Comparison of ENCODE assay signal across 28 cellular contexts in the genomic region with DNA sequence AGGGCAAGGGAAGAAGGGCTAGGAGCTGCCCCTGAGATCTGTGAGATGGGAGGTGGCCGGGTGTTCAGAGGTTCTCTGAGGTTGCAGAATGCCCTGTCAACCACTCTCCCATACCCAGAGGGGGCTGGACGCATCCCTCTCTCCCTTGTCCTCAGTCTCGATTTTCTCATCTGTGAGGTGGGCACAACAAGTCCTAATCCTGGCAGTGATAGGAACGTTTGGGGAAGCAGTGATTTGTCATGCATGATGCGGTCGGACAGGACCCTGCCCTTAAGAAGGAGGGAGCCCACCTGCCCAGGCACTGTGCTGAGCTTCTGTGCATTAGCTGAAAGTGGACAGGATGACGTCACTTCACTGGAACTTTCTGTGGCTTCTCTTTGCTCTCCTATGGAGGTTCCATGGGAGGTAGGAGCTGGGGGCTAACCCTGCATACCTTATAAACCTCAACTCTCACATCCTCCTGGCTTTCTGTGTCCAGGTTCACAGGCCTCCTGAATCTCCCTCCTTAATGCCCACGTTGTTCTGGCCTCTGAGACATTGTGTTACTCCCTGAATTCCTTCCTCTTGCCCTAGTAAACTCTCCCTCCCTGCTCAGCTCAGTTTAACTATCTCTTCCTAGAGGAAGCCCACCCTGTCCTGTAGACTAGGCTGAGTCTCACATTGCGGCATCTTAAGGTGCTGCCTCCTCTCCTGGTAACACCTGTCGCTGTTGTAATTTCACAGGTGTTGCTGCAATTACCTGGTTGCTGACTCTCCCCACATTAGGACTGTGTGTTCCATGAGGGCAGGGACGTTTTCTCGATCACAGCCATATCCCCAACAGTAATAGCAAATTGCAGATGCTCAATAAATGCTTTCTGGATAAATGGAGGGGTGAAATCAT. TPM values are rescaled to one million over a fixed set of nuclear protein-coding genes. Genes with fewer than 3 reads are reported as not detected.
DNase-seq lines count a peak whose midpoint lies in the region; ATAC-seq and TF ChIP-seq lines count a peak whose summit lies in the region.
"Had no signal": no experiment of that assay in that cellular context is flagged by ENCODE, and none has a peak within 500 bp of the region (broad histone marks: within the 10 kb centered on the region; RNA-seq: fewer than 3 reads in every experiment).

No MANE protein-coding gene starts in this region.

- H3K27me3 ChIP-seq in heart left ventricle (peaks cover 0 to 7% (median 0%) of the 10 kb centered on the region in 9 donors), endodermal cell (ENCODE audit: control insufficient read depth, insufficient read depth, low read length, poor library complexity, severe bottlenecking) (no peaks in the 10 kb centered on the region), neuronal stem cell (ENCODE audit: control insufficient read depth in 3 of 3, insufficient read depth in 3 of 3, low read depth in 1 of 3, low read length in 3 of 3) (peaks cover 0 to 65% (median 0%) of the 10 kb centered on the region in 3 experiments)
- H3K27me3 ChIP-seq: ascending aorta had no signal

- H3K23ac ChIP-seq in neuronal stem cell (ENCODE audit: low read depth, low read length, poor library complexity) = no peak overlapping the region

- H3K4me2 ChIP-seq in neuronal stem cell (ENCODE audit: insufficient read depth, low read length, poor library complexity, severe bottlenecking) = no peak overlapping the region

- ATAC-seq in heart left ventricle (no peak), left ventricle myocardium superior (no peak), HG03039 (IDR thresholded peaks at IDR 0.05; ENCODE audit: unreplicated experiment) (no peak), HG02870 (IDR thresholded peaks at IDR 0.05; ENCODE audit: unreplicated experiment) (no peak)
- ATAC-seq: activated CD4-positive, alpha-beta T cell treated with anti-CD3 and anti-CD28 coated beads for 36 hours; SK-N-SH treated with all-trans-retinoic acid at 6 μM for 48 hours had no signal

- H3K27me3 Mint-ChIP-seq in endodermal cell (ENCODE audit: insufficient read depth) = peaks cover 2% of the 10 kb centered on the region

- H3K4me1 Mint-ChIP-seq in endodermal cell = peaks cover 41% of the 10 kb centered on the region
- H3K4me1 Mint-ChIP-seq: activated CD4-positive, alpha-beta T cell treated with anti-CD3 and anti-CD28 coated beads for 36 hours; activated naive CD8-positive, alpha-beta T cell treated with anti-CD3 and anti-CD28 coated beads for 36 hours; CD4-positive, CD25-positive, alpha-beta regulatory T cell; central memory CD8-positive, alpha-beta T cell had no signal

- no peak overlapping the region for H3K18ac ChIP-seq in neuronal stem cell (ENCODE audit: low read length)

- H2AK5ac ChIP-seq in neuronal stem cell (ENCODE audit: low read depth, low read length) = peak overlapping the region; percentile 65

- H3K4me3 ChIP-seq in heart left ventricle = peak overlapping the region in 1 of 12 donors; percentile 3
- peak overlapping the region; percentile 20 for H3K4me3 ChIP-seq in endodermal cell (ENCODE audit: low read length)
- H3K4me3 ChIP-seq in neuronal stem cell (ENCODE audit: low read length in 2 of 2) = no peak overlapping the region
- H3K4me3 ChIP-seq: ascending aorta, tibial artery had no signal

- intact Hi-C loops in heart left ventricle (cut with DNase I) = loop anchor here in 5 of 10 donors (2.0 to 5.0 kb wide), 5 partner anchors 15 to 34 kb away; no protein-coding TSS in a partner anchor
- intact Hi-C loops in left ventricle myocardium superior (cut with micrococcal nuclease) = no loop called here

- H3K9me3 ChIP-seq in heart left ventricle (no peaks in the 10 kb centered on the region), endodermal cell (ENCODE audit: control insufficient read depth, low read length) (no peaks in the 10 kb centered on the region), neuronal stem cell (replicated peaks in 1 of 2; ENCODE audit: control insufficient read depth in 2 of 2, insufficient read depth in 1 of 2, low read depth in 1 of 2, low read length in 2 of 2) (no peaks in the 10 kb centered on the region)
- H3K9me3 ChIP-seq: ascending aorta, tibial artery had no signal

- DNase-seq in heart left ventricle = no peak
- DNase-seq in left ventricle myocardium superior = no peak
- peak; percentile 96 for DNase-seq in NCI-H2171 treated with DMSO at 0.1 percent for 48 hours (lab: John Stamatoyannopoulos, UW)
- no peak for DNase-seq in endodermal cell
- no peak for DNase-seq in neuronal stem cell (ENCODE audit: low spot score)
- DNase-seq in COR-L47 (lab: John Stamatoyannopoulos, UW) = no peak
- DNase-seq: activated CD4-positive, alpha-beta T cell treated with anti-CD3 and anti-CD28 coated beads for 36 hours; activated CD8-positive, alpha-beta memory T cell treated with anti-CD3 and anti-CD28 coated beads for 24 hours; activated effector memory CD4-positive, alpha-beta T cell treated with anti-CD3 and anti-CD28 coated beads, Interleukin-2, amount 50 U/mL, for 16 hours; activated naive CD8-positive, alpha-beta T cell treated with anti-CD3 and anti-CD28 coated beads for 36 hours; CD4-positive, CD25-positive, alpha-beta regulatory T cell; GOT3; KBM-7; MM.1S; NCI-H2081 treated with DMSO at 0.1 percent for 48 hours; NCI-H446; OCI-M1; stimulated activated naive CD4-positive, alpha-beta T cell treated with Interleukin-2 at 50 U/mL for 16 hours; T-helper 2 cell; tibial artery had no signal

- H2AFZ ChIP-seq in neuronal stem cell (ENCODE audit: low read length) = no peak overlapping the region

- H3K4me1 ChIP-seq in heart left ventricle (peaks cover 4 to 72% (median 53%) of the 10 kb centered on the region in 12 donors), endodermal cell (ENCODE audit: control insufficient read depth, insufficient read depth, low read length) (peaks cover 17% of the 10 kb centered on the region), neuronal stem cell (ENCODE audit: control insufficient read depth in 2 of 2, insufficient read depth in 1 of 2, low read depth in 1 of 2, low read length in 2 of 2) (peaks cover 0 to 17% of the 10 kb centered on the region in 2 donors)

- H3K14ac ChIP-seq in neuronal stem cell (ENCODE audit: low read length) = no peak overlapping the region

- H2BK120ac ChIP-seq in neuronal stem cell (ENCODE audit: low read depth, low read length) = no peak overlapping the region

- no peaks in the 10 kb centered on the region for H3K36me3 Mint-ChIP-seq in endodermal cell (ENCODE audit: low read depth)
- H3K36me3 Mint-ChIP-seq: activated naive CD8-positive, alpha-beta T cell treated with anti-CD3 and anti-CD28 coated beads for 36 hours; CD4-positive, CD25-positive, alpha-beta regulatory T cell had no signal

- H4K8ac ChIP-seq in neuronal stem cell (ENCODE audit: low read depth, low read length) = no peak overlapping the region

- TF ChIP-seq CTCF in heart left ventricle (IDR thresholded peaks at IDR 0.05) = no peak
- TF ChIP-seq CTCF in endodermal cell (conservative IDR thresholded peaks at IDR 0.05) = no peak

- H3K9ac ChIP-seq in endodermal cell (ENCODE audit: extremely low read depth, low read length, poor library complexity, severe bottlenecking) (no peak overlapping the region), neuronal stem cell (ENCODE audit: low read depth, low read length, poor library complexity) (no peak overlapping the region)

- TF ChIP-seq POLR2A in heart left ventricle (IDR thresholded peaks at IDR 0.05) = no peak

- H3K36me3 ChIP-seq in heart left ventricle (no peaks in the 10 kb centered on the region), endodermal cell (ENCODE audit: control insufficient read depth, insufficient read depth, low read length) (no peaks in the 10 kb centered on the region), neuronal stem cell (replicated peaks in 1 of 2; ENCODE audit: control insufficient read depth in 2 of 2, insufficient read depth in 2 of 2, low read length in 2 of 2) (no peaks in the 10 kb centered on the region)
- H3K36me3 ChIP-seq: ascending aorta, tibial artery had no signal

- peak overlapping the region; percentile 19 for H3K27ac Mint-ChIP-seq in endodermal cell
- H3K27ac Mint-ChIP-seq: activated CD4-positive, alpha-beta T cell treated with anti-CD3 and anti-CD28 coated beads for 36 hours; activated naive CD8-positive, alpha-beta T cell treated with anti-CD3 and anti-CD28 coated beads for 36 hours; CD4-positive, CD25-positive, alpha-beta regulatory T cell had no signal

- peak overlapping the region; percentile 45 to 93 (median 82) for H3K27ac ChIP-seq in heart left ventricle
- H3K27ac ChIP-seq in endodermal cell (ENCODE audit: low read depth, low read length) = no peak overlapping the region
- no peak overlapping the region for H3K27ac ChIP-seq in neuronal stem cell (replicated peaks; ENCODE audit: low read length)
- H3K27ac ChIP-seq: ascending aorta, tibial artery had no signal

- no peaks in the 10 kb centered on the region for H3K9me3 Mint-ChIP-seq in endodermal cell
- H3K9me3 Mint-ChIP-seq: activated naive CD8-positive, alpha-beta T cell treated with anti-CD3 and anti-CD28 coated beads for 36 hours; central memory CD8-positive, alpha-beta T cell had no signal

- H2BK12ac ChIP-seq in neuronal stem cell (ENCODE audit: low read length) = peak overlapping the region; percentile 4

- H4K91ac ChIP-seq in neuronal stem cell (ENCODE audit: low read depth, low read length, poor library complexity) = no peak overlapping the region

- H3K4me3 Mint-ChIP-seq in endodermal cell = no peak overlapping the region
- H3K4me3 Mint-ChIP-seq: activated CD4-positive, alpha-beta T cell treated with anti-CD3 and anti-CD28 coated beads for 36 hours; activated naive CD8-positive, alpha-beta T cell treated with anti-CD3 and anti-CD28 coated beads for 36 hours; CD4-positive, CD25-positive, alpha-beta regulatory T cell; central memory CD8-positive, alpha-beta T cell had no signal

- WGBS in heart left ventricle, 4 donors = 69 to 74% (median 70%) methylated on average over 12 of the region's 12 CpGs
- 77 to 80% methylated on average over 6 to 12 of the region's 12 CpGs for WGBS in endodermal cell (ENCODE audit: insufficient coverage in 1 of 2, insufficient read length in 1 of 2), 2 experiments
- no CpG with 5 or more reads among the region's 12 CpGs for WGBS in neuronal stem cell (ENCODE audit: extremely low coverage in 2 of 2, insufficient read length in 2 of 2, insufficient replicate concordance in 1 of 2), 2 donors

- H2BK5ac ChIP-seq in neuronal stem cell (ENCODE audit: low read length) = no peak overlapping the region

- no peak overlapping the region for H3K4ac ChIP-seq in neuronal stem cell (ENCODE audit: low read length)

- H2BK15ac ChIP-seq in neuronal stem cell (ENCODE audit: low read length) = peak overlapping the region; percentile 73

- H3K79me1 ChIP-seq in neuronal stem cell (ENCODE audit: low read depth, low read length) = no peaks in the 10 kb centered on the region

RNA-seq across cellular contexts. Expression of a gene that starts 30.1 kb away (rescaled TPM):
- 100 to 1,000 TPM; 107 to 136 (median 126) TPM for total RNA-seq in heart left ventricle
- polyA plus RNA-seq in heart left ventricle = 10 to 100 TPM; 30.3 to 72.1 TPM
- total RNA-seq in left ventricle myocardium superior = 116 TPM
- 100 to 1,000 TPM; 202 to 239 TPM for total RNA-seq in endodermal cell
- polyA plus RNA-seq in endodermal cell (2013, experiment 1 of 2) = 150 TPM
- 149 TPM for polyA plus RNA-seq in endodermal cell (2013, experiment 2 of 2)
- polyA plus RNA-seq in neuronal stem cell (2013, experiment 1 of 2) = 232 TPM
- 239 TPM for polyA plus RNA-seq in neuronal stem cell (2013, experiment 2 of 2)

RNA-seq across cellular contexts. Expression of a gene that starts 36.5 kb away (rescaled TPM):
- total RNA-seq in heart left ventricle (10 to 100 TPM in 5 of 9 donors, 1 to 10 TPM in 4; 5.8 to 18.0 (median 10.0) TPM), left ventricle myocardium superior (11.8 TPM), endodermal cell (1 to 10 TPM; 1.9 to 2.2 TPM)
- polyA plus RNA-seq in heart left ventricle = 10 to 100 TPM in 1 of 2 donors, 1 to 10 TPM in 1; 7.3 to 14.1 TPM
- 1.3 TPM for polyA plus RNA-seq in endodermal cell (2013, experiment 1 of 2)
- 2.2 TPM for polyA plus RNA-seq in endodermal cell (2013, experiment 2 of 2)
- 2.0 TPM for polyA plus RNA-seq in neuronal stem cell (2013, experiment 1 of 2)
- polyA plus RNA-seq in neuronal stem cell (2013, experiment 2 of 2) = 1.8 TPM
- total RNA-seq: A172; activated CD4-positive, alpha-beta T cell treated with anti-CD3 and anti-CD28 coated beads for 36 hours; CD4-positive, CD25-positive, alpha-beta regulatory T cell; fibroblast of lung had no signal
- polyA plus RNA-seq: CD4-positive, CD25-positive, alpha-beta regulatory T cell; fibroblast of lung; neural cell had no signal

Comparison
In these comparisons a context has a peak if more than half of its experiments do, and no peak if none do; other contexts are left out.
1. H3K27ac ChIP-seq: peak in heart left ventricle (12 of 12); none in endodermal cell (single experiment) and neuronal stem cell (single experiment).